ENCODE assay signal across 7 cellular contexts in genomic region chr5:142922223-142922952, GRCh38.
DNase-seq lines count a peak whose midpoint lies in the region; ATAC-seq, FAIRE-seq and TF ChIP-seq lines count a peak whose summit lies in the region.

No MANE protein-coding gene starts in this region.

- intact Hi-C loops in ascending aorta (cut with DNase I), result loop anchor here (1.0 to 10.0 kb wide), 2 partner anchors 903 to 1262 kb away; no protein-coding TSS in a partner anchor

- no peaks in the 10 kb centered on the region for H3K36me3 ChIP-seq in GM06990 (ENCODE audit: control insufficient read depth, insufficient read depth, low read length)
- peaks cover 0 to 4% of the 10 kb centered on the region in 2 donors for H3K36me3 ChIP-seq in ascending aorta
- H3K36me3 ChIP-seq in upper lobe of left lung, result no peaks in the 10 kb centered on the region

- H3K4me1 ChIP-seq in ascending aorta, result no peaks in the 10 kb centered on the region
- peaks cover 31 to 44% (median 40%) of the 10 kb centered on the region in 4 donors for H3K4me1 ChIP-seq in upper lobe of left lung

- DNase-seq in GM06990 (ENCODE audit: extremely low read depth, insufficient read length) (peak; percentile 26), H54 (ENCODE audit: insufficient read length, low spot score) (no peak), NCI-H1694 (lab: John Stamatoyannopoulos, UW) (peak; percentile 56), ascending aorta (ENCODE audit: low spot score in 2 of 2) (no peak), iris pigment epithelial cell (ENCODE audit: low read depth) (peak; percentile 60), upper lobe of left lung (no peak)
- DNase-seq in activated T-cell treated with anti-CD3 and anti-CD28 coated beads, Interleukin-2, amount 50 U/mL, for 4 hours, result no peak

- no peak overlapping the region for H3K4me3 ChIP-seq in GM06990 (replicated peaks; ENCODE audit: low read depth, low read length)
- H3K4me3 ChIP-seq in ascending aorta, result no peak overlapping the region
- no peak overlapping the region for H3K4me3 ChIP-seq in upper lobe of left lung

- H3K27me3 ChIP-seq in GM06990 (replicated peaks; ENCODE audit: control insufficient read depth, insufficient read depth, low read length), result no peaks in the 10 kb centered on the region
- no peaks in the 10 kb centered on the region for H3K27me3 ChIP-seq in ascending aorta
- H3K27me3 ChIP-seq in upper lobe of left lung, result no peaks in the 10 kb centered on the region

- H3K9me3 ChIP-seq in ascending aorta (no peaks in the 10 kb centered on the region), upper lobe of left lung (no peaks in the 10 kb centered on the region)

- no peak for TF ChIP-seq EP300 in upper lobe of left lung (IDR thresholded peaks at IDR 0.05)

- peak; percentile 75 for FAIRE-seq in H54 (lab: Jason Lieb, UNC)

- no peak overlapping the region for H3K4me3 Mint-ChIP-seq in activated T-cell treated with anti-CD3 and anti-CD28 coated beads, Interleukin-2, amount 50 U/mL, for 4 hours

- H3K9me3 Mint-ChIP-seq in activated T-cell treated with anti-CD3 and anti-CD28 coated beads, Interleukin-2, amount 50 U/mL, for 4 hours, result no peaks in the 10 kb centered on the region

- peaks cover 7% of the 10 kb centered on the region for H3K36me3 Mint-ChIP-seq in activated T-cell treated with anti-CD3 and anti-CD28 coated beads, Interleukin-2, amount 50 U/mL, for 4 hours (ENCODE audit: insufficient read depth)

- TF ChIP-seq CTCF in GM06990 (IDR thresholded peaks at IDR 0.05; ENCODE audit: insufficient read depth, low read length, poor library complexity, severe bottlenecking) (peak; percentile 30), ascending aorta (IDR thresholded peaks at IDR 0.05) (peak; percentile 28 to 51 (median 34)), upper lobe of left lung (IDR thresholded peaks at IDR 0.05) (peak in 4 of 6 experiments; percentile 26 to 54 (median 45))

- ATAC-seq in upper lobe of left lung (ENCODE audit: low FRiP score in 2 of 2), result peak in 1 of 2 donors; percentile 56
- ATAC-seq in activated T-cell treated with anti-CD3 and anti-CD28 coated beads, Interleukin-2, amount 50 U/mL, for 4 hours, result no peak

- H3K27me3 Mint-ChIP-seq in activated T-cell treated with anti-CD3 and anti-CD28 coated beads, Interleukin-2, amount 50 U/mL, for 4 hours (ENCODE audit: low read depth), result no peaks in the 10 kb centered on the region

- peaks cover 42% of the 10 kb centered on the region for H3K4me1 Mint-ChIP-seq in activated T-cell treated with anti-CD3 and anti-CD28 coated beads, Interleukin-2, amount 50 U/mL, for 4 hours (ENCODE audit: low read depth)

- 37 to 46% methylated on average over 1 of the region's 1 CpG for whole genome bisulfite sequencing in upper lobe of left lung, 2 donors

- H3K27ac ChIP-seq in ascending aorta, result no peak overlapping the region
- H3K27ac ChIP-seq in upper lobe of left lung, result peak overlapping the region in 1 of 4 donors; percentile 6

- no peak for TF ChIP-seq POLR2A in H54 (IDR thresholded peaks at IDR 0.05; ENCODE audit: low read depth, low read length)
- no peak for TF ChIP-seq POLR2A in upper lobe of left lung (IDR thresholded peaks at IDR 0.05)

Comparison
In these comparisons a context has a peak if more than half of its experiments do, and no peak if none do; other contexts are left out.
1. DNase-seq: peak in GM06990 (single experiment), NCI-H1694 (single experiment) and iris pigment epithelial cell (single experiment); none in H54 (single experiment), ascending aorta (0 of 2), upper lobe of left lung (0 of 2) and activated T-cell treated with anti-CD3 and anti-CD28 coated beads, Interleukin-2, amount 50 U/mL, for 4 hours (single experiment).
2. Peak in every context shown above with its lines, with median percentiles within 50 percentile points of each other: CTCF ChIP-seq.